In genomic region chr11:61531033-61531432, GRCh38 we compare ENCODE assay signal across 15 cellular contexts. TPM values are rescaled to one million over a fixed set of nuclear protein-coding genes. Genes with fewer than 3 reads are reported as not detected.
"Had no signal": no experiment of that assay in that cellular context is flagged by ENCODE, and none has a peak within 500 bp of the region (broad histone marks: within the 10 kb centered on the region; RNA-seq: fewer than 3 reads in every experiment).

No MANE protein-coding gene starts in this region.

- DNase-seq: activated CD4-positive, alpha-beta memory T cell treated with anti-CD3 and anti-CD28 coated beads for 36 hours; activated CD4-positive, alpha-beta T cell treated with anti-CD3 and anti-CD28 coated beads for 1 hour; activated T-cell treated with anti-CD3 and anti-CD28 coated beads, Interleukin-2, amount 50 U/mL, for 4 hours; aorta; esophagus squamous epithelium; foreskin fibroblast; left cardiac atrium; natural killer cell; nucleus accumbens; stimulated activated CD4-positive, alpha-beta T cell treated with anti-CD3 and anti-CD28 coated beads, Interleukin-2, amount 100 ng/mL, for 24 hours; stimulated activated naive B cell treated with anti-CD40 and anti-IgM and Interleukin-4, amounts not matched to agents 10 μg/mL and 1 μg/mL and 100 μg/mL, for 72 hours; transverse colon had no signal

- H3K27me3 ChIP-seq: transverse colon had no signal

- H3K36me3 Mint-ChIP-seq: activated CD4-positive, alpha-beta memory T cell treated with anti-CD3 and anti-CD28 coated beads for 36 hours; memory B cell; natural killer cell; stimulated activated naive B cell treated with anti-CD40 and anti-IgM and Interleukin-4, amounts not matched to agents 10 μg/mL and 1 μg/mL and 100 μg/mL, for 72 hours had no signal

- H3K9me3 Mint-ChIP-seq: activated CD4-positive, alpha-beta memory T cell treated with anti-CD3 and anti-CD28 coated beads for 36 hours; activated T-cell treated with anti-CD3 and anti-CD28 coated beads, Interleukin-2, amount 50 U/mL, for 4 hours; memory B cell; natural killer cell; stimulated activated naive B cell treated with anti-CD40 and anti-IgM and Interleukin-4, amounts not matched to agents 10 μg/mL and 1 μg/mL and 100 μg/mL, for 72 hours had no signal

- ATAC-seq: activated T-cell treated with anti-CD3 and anti-CD28 coated beads, Interleukin-2, amount 50 U/mL, for 4 hours; left cardiac atrium; natural killer cell; sciatic nerve; stimulated activated naive B cell treated with anti-CD40 and anti-IgM and Interleukin-4, amounts not matched to agents 10 μg/mL and 1 μg/mL and 100 μg/mL, for 72 hours had no signal

- H3K27ac ChIP-seq: esophagus squamous epithelium, transverse colon had no signal

- H3K27ac Mint-ChIP-seq: activated CD4-positive, alpha-beta memory T cell treated with anti-CD3 and anti-CD28 coated beads for 36 hours; memory B cell; natural killer cell; stimulated activated naive B cell treated with anti-CD40 and anti-IgM and Interleukin-4, amounts not matched to agents 10 μg/mL and 1 μg/mL and 100 μg/mL, for 72 hours had no signal

- H3K36me3 ChIP-seq: esophagus squamous epithelium, transverse colon had no signal

- H3K4me3 ChIP-seq: esophagus squamous epithelium, transverse colon had no signal

- H3K9me3 ChIP-seq: esophagus squamous epithelium, transverse colon had no signal

- H3K4me1 ChIP-seq: esophagus squamous epithelium had no signal

- H3K4me3 Mint-ChIP-seq: activated CD4-positive, alpha-beta memory T cell treated with anti-CD3 and anti-CD28 coated beads for 36 hours; activated T-cell treated with anti-CD3 and anti-CD28 coated beads, Interleukin-2, amount 50 U/mL, for 4 hours; memory B cell; natural killer cell had no signal

- FAIRE-seq: bronchial epithelial cell had no signal

RNA-seq across cellular contexts. Expression of gene LRRC10B, which starts 22.5 kb away (rescaled TPM):
- total RNA-seq: activated CD4-positive, alpha-beta memory T cell treated with anti-CD3 and anti-CD28 coated beads for 36 hours; activated T-cell treated with anti-CD3 and anti-CD28 coated beads, Interleukin-2, amount 50 U/mL, for 4 hours; bronchial epithelial cell; natural killer cell had no signal

RNA-seq across cellular contexts. Expression of gene SYT7, which starts 49.8 kb away (rescaled TPM):
- total RNA-seq: activated CD4-positive, alpha-beta memory T cell treated with anti-CD3 and anti-CD28 coated beads for 36 hours had no signal
